Comparison of ENCODE assay signal across 7 cellular contexts in the genomic region with DNA sequence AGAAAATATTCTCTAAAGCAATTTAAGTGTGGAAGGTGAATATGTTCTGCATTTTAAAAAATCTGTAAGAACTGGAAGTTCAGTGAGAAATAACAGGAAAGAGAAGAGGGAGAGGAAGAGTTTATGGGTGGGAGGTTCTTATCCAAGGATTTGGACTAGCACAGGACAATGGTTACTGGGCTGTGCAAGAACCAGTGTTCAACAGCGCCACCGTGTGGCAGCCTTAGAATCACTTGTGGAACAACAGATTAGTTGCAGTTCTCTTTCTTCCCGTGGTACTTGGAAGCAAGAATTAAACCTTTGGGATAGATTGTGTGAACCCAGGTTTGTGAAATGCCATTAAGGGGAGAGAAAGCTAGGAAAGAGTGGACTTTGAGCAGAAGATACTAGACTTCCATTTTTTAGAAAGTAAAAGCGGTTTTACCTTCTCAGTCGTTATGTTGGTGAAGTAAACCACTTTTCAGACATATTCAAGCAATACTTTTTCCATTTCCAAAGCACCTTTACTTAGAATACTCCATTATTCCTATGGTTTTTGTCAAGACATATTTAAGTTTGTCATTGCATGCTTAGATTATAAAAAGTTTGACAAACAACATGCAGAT.
DNase-seq lines count a peak whose midpoint lies in the region; TF ChIP-seq lines count a peak whose summit lies in the region.

No MANE protein-coding gene starts in this region.

- H3K27me3 ChIP-seq in tibial nerve (no peaks in the 10 kb centered on the region), esophagus squamous epithelium (no peaks in the 10 kb centered on the region)

- WGBS in tibial nerve, 2 donors = 47 to 53% methylated on average over 5 of the region's 5 CpGs
- 49 to 56% methylated on average over 5 of the region's 5 CpGs for WGBS in esophagus squamous epithelium, 2 donors

- TF ChIP-seq CTCF in tibial nerve (IDR thresholded peaks at IDR 0.05) (peak in 1 of 5 experiments; percentile 7), esophagus squamous epithelium (IDR thresholded peaks at IDR 0.05) (peak in 2 of 6 experiments; percentile 34 to 65)

- intact Hi-C loops in esophagus squamous epithelium (cut with DNase I) = no loop called here

- H3K4me3 ChIP-seq in Jurkat, Clone E6-1 (ENCODE audit: low read length) = no peak overlapping the region
- H3K4me3 ChIP-seq in tibial nerve (no peak overlapping the region), esophagus squamous epithelium (no peak overlapping the region)

- TF ChIP-seq POLR2A in tibial nerve (IDR thresholded peaks at IDR 0.05) = no peak
- no peak for TF ChIP-seq POLR2A in esophagus squamous epithelium (IDR thresholded peaks at IDR 0.05)

- no peaks in the 10 kb centered on the region for H3K36me3 ChIP-seq in tibial nerve
- no peaks in the 10 kb centered on the region for H3K36me3 ChIP-seq in esophagus squamous epithelium

- no peaks in the 10 kb centered on the region for H3K4me1 ChIP-seq in tibial nerve
- no peaks in the 10 kb centered on the region for H3K4me1 ChIP-seq in esophagus squamous epithelium

- H3K27ac ChIP-seq in tibial nerve = no peak overlapping the region
- no peak overlapping the region for H3K27ac ChIP-seq in esophagus squamous epithelium

- TF ChIP-seq EP300 in tibial nerve (IDR thresholded peaks at IDR 0.05) = no peak

- H3K9me3 ChIP-seq in tibial nerve (peaks cover 0 to 32% (median 8%) of the 10 kb centered on the region in 4 donors), esophagus squamous epithelium (peaks cover 0 to 27% (median 21%) of the 10 kb centered on the region in 3 donors)

- DNase-seq in ELR (ENCODE audit: low read depth) (peak; percentile 66), lung microvascular endothelial cell (ENCODE audit: low read depth in 2 of 2) (peak; percentile 23 to 35), GM19240 (ENCODE audit: insufficient read length, low spot score) (no peak), tibial nerve (ENCODE audit: low spot score in 2 of 2) (no peak), esophagus squamous epithelium (lab: John Stamatoyannopoulos, UW) (no peak)
- DNase-seq in Jurkat, Clone E6-1 (ENCODE audit: low read depth, low spot score) = peak; percentile 40
- peak; percentile 16 for DNase-seq in activated T-cell treated with anti-CD3 and anti-CD28 coated beads, Interleukin-2, amount 50 U/mL, for 1 hour

Comparison
In these comparisons a context has a peak if more than half of its experiments do, and no peak if none do; other contexts are left out.
1. DNase-seq: peak in ELR (single experiment), Jurkat, Clone E6-1 (single experiment), activated T-cell treated with anti-CD3 and anti-CD28 coated beads, Interleukin-2, amount 50 U/mL, for 1 hour (single experiment) and lung microvascular endothelial cell (2 of 2); none in GM19240 (single experiment), tibial nerve (0 of 2) and esophagus squamous epithelium (single experiment).